Comparison of ENCODE assay signal across 7 cellular contexts in the genomic region with DNA sequence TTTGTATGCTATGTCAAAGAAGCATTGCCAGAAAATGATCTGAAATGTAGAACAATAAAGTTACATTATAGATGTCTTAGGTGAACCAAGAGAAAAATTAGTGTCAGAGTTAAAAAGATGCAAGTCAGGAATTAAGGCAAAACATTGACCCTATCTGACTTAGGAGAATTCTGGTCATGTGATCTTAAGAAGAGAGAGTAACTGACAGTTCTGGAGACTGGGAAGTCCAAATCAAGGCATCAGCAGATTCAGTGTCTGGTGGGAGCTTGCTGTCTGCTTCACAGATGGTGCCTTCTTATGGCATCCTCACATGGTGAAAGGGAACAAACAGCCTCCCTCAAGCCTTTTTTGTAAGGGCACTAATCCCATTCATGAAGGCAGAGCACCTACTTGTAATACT.
"Had no signal": no experiment of that assay in that cellular context is flagged by ENCODE, and none has a peak within 500 bp of the region (broad histone marks: within the 10 kb centered on the region; RNA-seq: fewer than 3 reads in every experiment).

No MANE protein-coding gene starts in this region.

- H2AFZ ChIP-seq: GM23338 had no signal

- H3K4me3 ChIP-seq: GM23338 had no signal

- H3K4me2 ChIP-seq: GM23338 had no signal

- DNase-seq: H9, HCEC 1CT, KG1 had no signal

- FAIRE-seq: H1, H54, HTR-8/SVneo had no signal

- ATAC-seq: GM23338 had no signal
